ENCODE assay signal across 22 cellular contexts in the genomic region with DNA sequence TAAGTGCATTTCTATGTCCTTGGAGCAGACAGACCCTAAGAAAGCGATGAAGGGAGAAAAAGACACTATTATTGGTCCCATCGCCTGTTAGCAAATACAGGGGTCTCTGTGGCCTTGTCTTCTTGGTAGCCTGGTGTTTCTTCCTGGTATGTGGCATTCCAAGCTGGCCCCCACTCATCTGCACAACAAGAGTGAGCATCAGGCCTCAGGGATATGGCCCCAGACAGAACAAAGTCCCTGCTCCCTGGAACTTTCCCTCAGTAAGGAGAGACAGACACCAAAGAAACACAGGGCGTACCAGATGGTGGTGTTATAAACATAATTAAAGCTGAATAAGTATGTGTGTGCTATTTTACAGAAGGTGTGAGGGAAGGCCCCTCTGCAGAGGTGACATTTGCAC. TPM values are rescaled to one million over a fixed set of nuclear protein-coding genes. Genes with fewer than 3 reads are reported as not detected.
A peak's percentile ranks its signal among the peaks of the same experiment; 100 is the strongest.
DNase-seq lines count a peak whose midpoint lies in the region; ATAC-seq and TF ChIP-seq lines count a peak whose summit lies in the region.
"Had no signal": no experiment of that assay in that cellular context is flagged by ENCODE, and none has a peak within 500 bp of the region (broad histone marks: within the 10 kb centered on the region; RNA-seq: fewer than 3 reads in every experiment).

No MANE protein-coding gene starts in this region.

- WGBS in IMR-90 (ENCODE audit: extremely low coverage in 2 of 2, insufficient read length in 1 of 2), 2 experiments: 100% methylated on average over 1 of the region's 3 CpGs; no CpG with 5 or more reads in 1 of the 2 experiments
- WGBS in heart left ventricle, 4 donors: 93 to 100% (median 97%) methylated on average over 3 of the region's 3 CpGs

- H3K4me1 ChIP-seq in IMR-90 (ENCODE audit: control insufficient read depth, insufficient read depth, low read length): peaks cover 14% of the 10 kb centered on the region
- H3K4me1 ChIP-seq in heart left ventricle: no peaks in the 10 kb centered on the region
- H3K4me1 ChIP-seq: BLaER1 treated with 17β-estradiol and CSF1 and Interleukin-3, amounts not matched to agents 10 nM and 100 nM; HAP-1 had no signal

- H3K9ac ChIP-seq in IMR-90 (ENCODE audit: low read depth, low read length): no peak overlapping the region
- H3K9ac ChIP-seq: BLaER1 treated with 17β-estradiol and CSF1 and Interleukin-3, amounts not matched to agents 10 nM and 100 nM had no signal

- TF ChIP-seq CTCF in IMR-90 (conservative IDR thresholded peaks at IDR 0.05; ENCODE audit: low read depth, low read length) (no peak), heart left ventricle (IDR thresholded peaks at IDR 0.05) (no peak)

- dilution Hi-C loops in IMR-90 (cut with HindIII; ENCODE audit: low sequenced_read_pairs, unreplicated experiment): no loop called here

- intact Hi-C loops in IMR-90 (cut with micrococcal nuclease): no loop called here
- intact Hi-C loops in dendritic cell treated with granulocyte-macrophage colony-stimulating factor and Interleukin-4, amounts not matched to agents 40 ng/mL and 50 ng/mL, for 4 days (cut with micrococcal nuclease): no loop called here
- intact Hi-C loops in head of caudate nucleus (cut with DNase I): no loop called here
- intact Hi-C loops in heart left ventricle (cut with DNase I): loop anchor here in 2 of 10 donors (5.0 to 10.0 kb wide), 4 partner anchors 46 to 536 kb away; partner anchors contain the start of gene KPNA3 (in 1 of the 2)

- CTCF ChIA-PET in IMR-90 (lab: Yijun Ruan, JAX): no interaction called here

- no peak overlapping the region for H4K91ac ChIP-seq in IMR-90 (ENCODE audit: insufficient read depth, low read depth, low read length)

- in situ Hi-C loops in IMR-90 (cut with MboI; ENCODE audit: low sequenced_read_pairs): loop anchor here (5.0 kb wide), 1 partner anchor 178 kb away; no protein-coding TSS in a partner anchor

- H3K9me3 ChIP-seq in IMR-90 (ENCODE audit: control insufficient read depth, insufficient read depth, low read length) (no peaks in the 10 kb centered on the region), heart left ventricle (no peaks in the 10 kb centered on the region)
- H3K9me3 ChIP-seq: BLaER1 treated with 17β-estradiol and CSF1 and Interleukin-3, amounts not matched to agents 10 nM and 100 nM; HAP-1 had no signal

- BruUV-seq in IMR-90 (replicated peaks; lab: Mats Ljungman, UMichigan): no TSS peak

- POLR2A ChIA-PET in IMR-90 (lab: Charles Lee; ENCODE audit: unreplicated experiment): no interaction called here

- H4K5ac ChIP-seq in IMR-90 (ENCODE audit: low read depth, low read length): no peak overlapping the region

- peak overlapping the region; percentile 60; the same call in 1 of the 2 replicates for H3K4ac ChIP-seq in IMR-90 (ENCODE audit: low read depth, low read length)

- peak overlapping the region; percentile 31 for H2BK20ac ChIP-seq in IMR-90 (ENCODE audit: low read depth, low read length)

- H3K23ac ChIP-seq in IMR-90 (ENCODE audit: low read depth, low read length): no peak overlapping the region

- H2BK5ac ChIP-seq in IMR-90 (ENCODE audit: low read depth, low read length, poor library complexity, severe bottlenecking): no peak overlapping the region

- no peak for ATAC-seq in IMR-90 (ENCODE audit: low read depth)
- ATAC-seq in heart left ventricle: no peak
- ATAC-seq: PC-3 had no signal

- no peak overlapping the region for H3K4me3 ChIP-seq in IMR-90 (ENCODE audit: insufficient read depth, low read depth, low read length)
- no peak overlapping the region for H3K4me3 ChIP-seq in heart left ventricle
- H3K4me3 ChIP-seq: BLaER1 treated with 17β-estradiol and CSF1 and Interleukin-3, amounts not matched to agents 10 nM and 100 nM; HAP-1; SK-N-MC had no signal

- H3K9me1 ChIP-seq in IMR-90 (ENCODE audit: insufficient read depth, low read length): peaks cover 9% of the 10 kb centered on the region

- H3K27ac Mint-ChIP-seq in dendritic cell treated with granulocyte-macrophage colony-stimulating factor and Interleukin-4, amounts not matched to agents 40 ng/mL and 50 ng/mL, for 4 days: peak overlapping the region; percentile 59

- H2AK9ac ChIP-seq in IMR-90 (replicated peaks; ENCODE audit: low read depth, low read length, poor library complexity): no peak overlapping the region

- H3K79me1 ChIP-seq in IMR-90 (ENCODE audit: low read depth in 1 of 2, low read length in 2 of 2): no peaks in the 10 kb centered on the region

- H4K20me1 ChIP-seq in IMR-90 (ENCODE audit: insufficient read depth, low read length): no peaks in the 10 kb centered on the region
- H4K20me1 ChIP-seq: BLaER1 treated with 17β-estradiol and CSF1 and Interleukin-3, amounts not matched to agents 10 nM and 100 nM had no signal

- peaks cover 30% of the 10 kb centered on the region for H3K4me1 Mint-ChIP-seq in dendritic cell treated with granulocyte-macrophage colony-stimulating factor and Interleukin-4, amounts not matched to agents 40 ng/mL and 50 ng/mL, for 4 days (ENCODE audit: low read depth)
- H3K4me1 Mint-ChIP-seq: CD4-positive, alpha-beta memory T cell had no signal

- H3K36me3 ChIP-seq in IMR-90 (ENCODE audit: control insufficient read depth, insufficient read depth, low read length): no peaks in the 10 kb centered on the region
- H3K36me3 ChIP-seq in heart left ventricle: no peaks in the 10 kb centered on the region
- H3K36me3 ChIP-seq: BLaER1 treated with 17β-estradiol and CSF1 and Interleukin-3, amounts not matched to agents 10 nM and 100 nM; HAP-1 had no signal

- H3K27me3 ChIP-seq in IMR-90 (ENCODE audit: control insufficient read depth, insufficient read depth, low read length) (no peaks in the 10 kb centered on the region), heart left ventricle (no peaks in the 10 kb centered on the region)
- H3K27me3 ChIP-seq: BLaER1 treated with 17β-estradiol and CSF1 and Interleukin-3, amounts not matched to agents 10 nM and 100 nM had no signal

- H3K18ac ChIP-seq in IMR-90 (ENCODE audit: low read depth, low read length): no peak overlapping the region

- peak overlapping the region; percentile 85; the same call in 2 of the 3 replicates for H2BK15ac ChIP-seq in IMR-90 (ENCODE audit: low read depth, low read length)

- TF ChIP-seq POLR2A in IMR-90 (IDR thresholded peaks at IDR 0.05; ENCODE audit: low read depth, low read length): no peak
- TF ChIP-seq POLR2A in heart left ventricle (IDR thresholded peaks at IDR 0.05): no peak

- H3K14ac ChIP-seq in IMR-90 (replicated peaks; ENCODE audit: low read depth, low read length): 0 out of 2 replicates have a peak overlapping the region, but pooled peaks have one; percentile 31

- H2BK120ac ChIP-seq in IMR-90 (ENCODE audit: low read depth, low read length): peak overlapping the region; percentile 52

- peak overlapping the region; percentile 8 for H2AFZ ChIP-seq in IMR-90 (replicated peaks; ENCODE audit: low read length, poor library complexity)

- no peak for TF ChIP-seq RAD21 in IMR-90 (IDR thresholded peaks at IDR 0.05; ENCODE audit: low read length)

- H3K56ac ChIP-seq in IMR-90 (ENCODE audit: extremely low read depth, insufficient read depth, low read length): no peak overlapping the region

- H3K9me3 Mint-ChIP-seq in dendritic cell treated with granulocyte-macrophage colony-stimulating factor and Interleukin-4, amounts not matched to agents 40 ng/mL and 50 ng/mL, for 4 days: no peaks in the 10 kb centered on the region

- H3K27me3 Mint-ChIP-seq in dendritic cell treated with granulocyte-macrophage colony-stimulating factor and Interleukin-4, amounts not matched to agents 40 ng/mL and 50 ng/mL, for 4 days: no peaks in the 10 kb centered on the region
- H3K27me3 Mint-ChIP-seq: CD4-positive, alpha-beta memory T cell had no signal

- DNase-seq in NCI-H82 (lab: John Stamatoyannopoulos, UW) (peak; percentile 52), NCI-H82 treated with DMSO at 0.1 percent for 48 hours (lab: John Stamatoyannopoulos, UW; ENCODE audit: unreplicated experiment) (no peak), IMR-90 (no peak), putamen (ENCODE audit: low spot score) (no peak), head of caudate nucleus (no peak), SHP77 treated with DMSO at 0.1 percent for 48 hours (lab: John Stamatoyannopoulos, UW) (no peak), heart left ventricle (no peak)
- DNase-seq: 8988T; CD4-positive, alpha-beta memory T cell; EL; NCI-H1417; NCI-H1694 treated with DMSO at 0.1 percent for 48 hours; NCI-H748 treated with DMSO at 0.1 percent for 48 hours; PC-3; Right ventricle myocardium superior; SW 1271; T-helper 2 cell had no signal

- H2AK5ac ChIP-seq in IMR-90 (ENCODE audit: low read depth, low read length): 0 out of 2 replicates have a peak overlapping the region, but pooled peaks have one; percentile 11

- H3K27ac ChIP-seq in IMR-90 (ENCODE audit: insufficient read depth, low read length): no peak overlapping the region
- no peak overlapping the region for H3K27ac ChIP-seq in heart left ventricle
- H3K27ac ChIP-seq: BLaER1 treated with 17β-estradiol and CSF1 and Interleukin-3, amounts not matched to agents 10 nM and 100 nM; HL-60; SK-N-MC had no signal

- H3K36me3 Mint-ChIP-seq in dendritic cell treated with granulocyte-macrophage colony-stimulating factor and Interleukin-4, amounts not matched to agents 40 ng/mL and 50 ng/mL, for 4 days (ENCODE audit: low read depth): no peaks in the 10 kb centered on the region
- H3K36me3 Mint-ChIP-seq: CD4-positive, alpha-beta memory T cell had no signal

- H4K8ac ChIP-seq in IMR-90 (ENCODE audit: low read depth in 2 of 2, low read length in 2 of 2): no peak overlapping the region

- H3K4me2 ChIP-seq in IMR-90 (ENCODE audit: low read depth, low read length): no peak overlapping the region
- H3K4me2 ChIP-seq: BLaER1 treated with 17β-estradiol and CSF1 and Interleukin-3, amounts not matched to agents 10 nM and 100 nM had no signal

- no peak overlapping the region for H3K4me3 Mint-ChIP-seq in dendritic cell treated with granulocyte-macrophage colony-stimulating factor and Interleukin-4, amounts not matched to agents 40 ng/mL and 50 ng/mL, for 4 days
- H3K4me3 Mint-ChIP-seq: CD4-positive, alpha-beta memory T cell had no signal

TF ChIP-seq in IMR-90, 13 proteins besides CTCF, POLR2A, EP300 and RAD21 (continues in another document):
- TF ChIP-seq RFX5 (IDR thresholded peaks at IDR 0.05; ENCODE audit: low read depth, low read length) (no peak), FOS (IDR thresholded peaks at IDR 0.05; ENCODE audit: low read depth, low read length) (no peak)
- TF ChIP-seq, protein P1, sequence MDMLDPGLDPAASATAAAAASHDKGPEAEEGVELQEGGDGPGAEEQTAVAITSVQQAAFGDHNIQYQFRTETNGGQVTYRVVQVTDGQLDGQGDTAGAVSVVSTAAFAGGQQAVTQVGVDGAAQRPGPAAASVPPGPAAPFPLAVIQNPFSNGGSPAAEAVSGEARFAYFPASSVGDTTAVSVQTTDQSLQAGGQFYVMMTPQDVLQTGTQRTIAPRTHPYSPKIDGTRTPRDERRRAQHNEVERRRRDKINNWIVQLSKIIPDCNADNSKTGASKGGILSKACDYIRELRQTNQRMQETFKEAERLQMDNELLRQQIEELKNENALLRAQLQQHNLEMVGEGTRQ (IDR thresholded peaks at IDR 0.05; ENCODE audit: low read depth, low read length): no peak

RNA-seq across cellular contexts. Expression of gene KPNA3, which starts 48.2 kb away (rescaled TPM):
- total RNA-seq in IMR-90 (2012; rRNA removed) (48.6 and 63.6 TPM in 2 replicates), heart left ventricle (100 to 1,000 TPM in 1 of 9 donors, 10 to 100 TPM in 8; 39.2 to 104 (median 56.5) TPM)
- polyA plus RNA-seq in IMR-90 (2012; rRNA removed) (21.1 and 25.3 TPM in 2 replicates), heart left ventricle (10 to 100 TPM; 21.7 to 50.2 TPM)
- 6.1 and 7.1 TPM in 2 replicates for polyA plus RNA-seq in IMR-90 (2012; cell fraction: cytosol; rRNA removed)
- polyA plus RNA-seq in IMR-90 (2012; cell fraction: nucleus; rRNA removed; ENCODE audit: low replicate concordance): 3.5 and 27.9 TPM in 2 replicates
